Comparison of ENCODE assay signal across 8 cellular contexts in genomic region chr12:104219908-104220404, GRCh38. TPM values are rescaled to one million over a fixed set of nuclear protein-coding genes. Genes with fewer than 3 reads are reported as not detected.
DNase-seq lines count a peak whose midpoint lies in the region; ATAC-seq and TF ChIP-seq lines count a peak whose summit lies in the region.

No MANE protein-coding gene starts in this region.

- no peaks in the 10 kb centered on the region for H3K9me3 ChIP-seq in testis

- DNase-seq in COLO668 (lab: John Stamatoyannopoulos, UW; ENCODE audit: unreplicated experiment) (peak; percentile 25), NCI-H1436 treated with DMSO at 0.1 percent for 48 hours (lab: John Stamatoyannopoulos, UW) (peak; percentile 96), choroid plexus epithelial cell (ENCODE audit: low read depth) (peak; percentile 73), myocyte (ENCODE audit: low read depth) (peak; percentile 71), testis (no peak), mesenteric fat pad (ENCODE audit: low spot score) (no peak)

- ATAC-seq in activated CD4-positive, CD25-positive, alpha-beta regulatory T cell treated with anti-CD3 and anti-CD28 coated beads, Interleukin-2, amount 50 U/mL, for 24 hours, result peak; percentile 75 to 78
- ATAC-seq in HG03571 (IDR thresholded peaks at IDR 0.05; ENCODE audit: unreplicated experiment), result no peak

- peak overlapping the region; percentile 83 to 97 for H3K27ac ChIP-seq in testis

- intact Hi-C loops in testis (cut with DNase I; ENCODE audit: low total_unique reads), result no loop called here

- 55 to 68% methylated on average over 4 of the region's 4 CpGs for WGBS in testis, 2 donors

- no peaks in the 10 kb centered on the region for H3K27me3 ChIP-seq in testis

- TF ChIP-seq POLR2A in testis (IDR thresholded peaks at IDR 0.05), result no peak

- H3K4me3 ChIP-seq in choroid plexus epithelial cell (ENCODE audit: low read depth, low read length), result no peak overlapping the region
- no peak overlapping the region for H3K4me3 ChIP-seq in testis

- H3K36me3 ChIP-seq in testis (ENCODE audit: low read depth, missing control alignments), result no peaks in the 10 kb centered on the region

- peaks cover 31% of the 10 kb centered on the region for H3K4me1 ChIP-seq in testis

- TF ChIP-seq CTCF in choroid plexus epithelial cell (conservative IDR thresholded peaks at IDR 0.05; ENCODE audit: low read depth, low read length) (no peak), testis (IDR thresholded peaks at IDR 0.05) (no peak)

RNA-seq across cellular contexts. Expression of gene TXNRD1, which starts 4.4 kb away (rescaled TPM):
- total RNA-seq in myocyte (127 and 185 TPM in 2 replicates), testis (100 to 1,000 TPM in 1 of 2 donors, 10 to 100 TPM in 1; 96.2 to 110 TPM), mesenteric fat pad (166 TPM)
- 112 TPM for polyA plus RNA-seq in myocyte (2012)
- 67.8 TPM for polyA plus RNA-seq in testis (ENCODE audit: insufficient read depth, low read depth, low replicate concordance)

Comparison
In these comparisons a context has a peak if more than half of its experiments do, and no peak if none do; other contexts are left out.
1. DNase-seq: peak in COLO668 (single experiment), NCI-H1436 treated with DMSO at 0.1 percent for 48 hours (single experiment), choroid plexus epithelial cell (single experiment) and myocyte (single experiment); none in testis (single experiment) and mesenteric fat pad (single experiment).